In genomic region chr1:94599090-94599813, GRCh38 we compare ENCODE assay signal across 1 cellular context.
TF ChIP-seq lines count a peak whose summit lies in the region.

No MANE protein-coding gene starts in this region.

TF ChIP-seq in GM23338, 12 proteins besides CTCF, POLR2A, EP300 and RAD21 (continued from another document):
- TF ChIP-seq, protein P1, sequence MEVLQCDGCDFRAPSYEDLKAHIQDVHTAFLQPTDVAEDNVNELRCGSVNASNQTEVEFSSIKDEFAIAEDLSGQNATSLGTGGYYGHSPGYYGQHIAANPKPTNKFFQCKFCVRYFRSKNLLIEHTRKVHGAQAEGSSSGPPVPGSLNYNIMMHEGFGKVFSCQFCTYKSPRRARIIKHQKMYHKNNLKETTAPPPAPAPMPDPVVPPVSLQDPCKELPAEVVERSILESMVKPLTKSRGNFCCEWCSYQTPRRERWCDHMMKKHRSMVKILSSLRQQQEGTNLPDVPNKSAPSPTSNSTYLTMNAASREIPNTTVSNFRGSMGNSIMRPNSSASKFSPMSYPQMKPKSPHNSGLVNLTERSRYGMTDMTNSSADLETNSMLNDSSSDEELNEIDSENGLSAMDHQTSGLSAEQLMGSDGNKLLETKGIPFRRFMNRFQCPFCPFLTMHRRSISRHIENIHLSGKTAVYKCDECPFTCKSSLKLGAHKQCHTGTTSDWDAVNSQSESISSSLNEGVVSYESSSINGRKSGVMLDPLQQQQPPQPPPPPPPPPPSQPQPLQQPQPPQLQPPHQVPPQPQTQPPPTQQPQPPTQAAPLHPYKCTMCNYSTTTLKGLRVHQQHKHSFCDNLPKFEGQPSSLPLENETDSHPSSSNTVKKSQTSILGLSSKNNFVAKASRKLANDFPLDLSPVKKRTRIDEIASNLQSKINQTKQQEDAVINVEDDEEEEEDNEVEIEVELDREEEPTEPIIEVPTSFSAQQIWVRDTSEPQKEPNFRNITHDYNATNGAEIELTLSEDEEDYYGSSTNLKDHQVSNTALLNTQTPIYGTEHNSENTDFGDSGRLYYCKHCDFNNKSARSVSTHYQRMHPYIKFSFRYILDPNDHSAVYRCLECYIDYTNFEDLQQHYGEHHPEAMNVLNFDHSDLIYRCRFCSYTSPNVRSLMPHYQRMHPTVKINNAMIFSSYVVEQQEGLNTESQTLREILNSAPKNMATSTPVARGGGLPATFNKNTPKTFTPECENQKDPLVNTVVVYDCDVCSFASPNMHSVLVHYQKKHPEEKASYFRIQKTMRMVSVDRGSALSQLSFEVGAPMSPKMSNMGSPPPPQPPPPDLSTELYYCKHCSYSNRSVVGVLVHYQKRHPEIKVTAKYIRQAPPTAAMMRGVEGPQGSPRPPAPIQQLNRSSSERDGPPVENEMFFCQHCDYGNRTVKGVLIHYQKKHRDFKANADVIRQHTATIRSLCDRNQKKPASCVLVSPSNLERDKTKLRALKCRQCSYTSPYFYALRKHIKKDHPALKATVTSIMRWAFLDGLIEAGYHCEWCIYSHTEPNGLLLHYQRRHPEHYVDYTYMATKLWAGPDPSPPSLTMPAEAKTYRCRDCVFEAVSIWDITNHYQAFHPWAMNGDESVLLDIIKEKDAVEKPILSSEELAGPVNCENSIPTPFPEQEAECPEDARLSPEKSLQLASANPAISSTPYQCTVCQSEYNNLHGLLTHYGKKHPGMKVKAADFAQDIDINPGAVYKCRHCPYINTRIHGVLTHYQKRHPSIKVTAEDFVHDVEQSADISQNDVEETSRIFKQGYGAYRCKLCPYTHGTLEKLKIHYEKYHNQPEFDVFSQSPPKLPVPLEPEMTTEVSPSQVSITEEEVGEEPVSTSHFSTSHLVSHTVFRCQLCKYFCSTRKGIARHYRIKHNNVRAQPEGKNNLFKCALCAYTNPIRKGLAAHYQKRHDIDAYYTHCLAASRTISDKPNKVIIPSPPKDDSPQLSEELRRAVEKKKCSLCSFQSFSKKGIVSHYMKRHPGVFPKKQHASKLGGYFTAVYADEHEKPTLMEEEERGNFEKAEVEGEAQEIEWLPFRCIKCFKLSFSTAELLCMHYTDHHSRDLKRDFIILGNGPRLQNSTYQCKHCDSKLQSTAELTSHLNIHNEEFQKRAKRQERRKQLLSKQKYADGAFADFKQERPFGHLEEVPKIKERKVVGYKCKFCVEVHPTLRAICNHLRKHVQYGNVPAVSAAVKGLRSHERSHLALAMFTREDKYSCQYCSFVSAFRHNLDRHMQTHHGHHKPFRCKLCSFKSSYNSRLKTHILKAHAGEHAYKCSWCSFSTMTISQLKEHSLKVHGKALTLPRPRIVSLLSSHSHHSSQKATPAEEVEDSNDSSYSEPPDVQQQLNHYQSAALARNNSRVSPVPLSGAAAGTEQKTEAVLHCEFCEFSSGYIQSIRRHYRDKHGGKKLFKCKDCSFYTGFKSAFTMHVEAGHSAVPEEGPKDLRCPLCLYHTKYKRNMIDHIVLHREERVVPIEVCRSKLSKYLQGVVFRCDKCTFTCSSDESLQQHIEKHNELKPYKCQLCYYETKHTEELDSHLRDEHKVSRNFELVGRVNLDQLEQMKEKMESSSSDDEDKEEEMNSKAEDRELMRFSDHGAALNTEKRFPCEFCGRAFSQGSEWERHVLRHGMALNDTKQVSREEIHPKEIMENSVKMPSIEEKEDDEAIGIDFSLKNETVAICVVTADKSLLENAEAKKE (CRISPR knock-in tag; IDR thresholded peaks at IDR 0.05), result 0 out of 2 replicates have a peak, but pooled peaks have one; percentile 31
